Comparison of ENCODE assay signal across 21 cellular contexts in the genomic region with DNA sequence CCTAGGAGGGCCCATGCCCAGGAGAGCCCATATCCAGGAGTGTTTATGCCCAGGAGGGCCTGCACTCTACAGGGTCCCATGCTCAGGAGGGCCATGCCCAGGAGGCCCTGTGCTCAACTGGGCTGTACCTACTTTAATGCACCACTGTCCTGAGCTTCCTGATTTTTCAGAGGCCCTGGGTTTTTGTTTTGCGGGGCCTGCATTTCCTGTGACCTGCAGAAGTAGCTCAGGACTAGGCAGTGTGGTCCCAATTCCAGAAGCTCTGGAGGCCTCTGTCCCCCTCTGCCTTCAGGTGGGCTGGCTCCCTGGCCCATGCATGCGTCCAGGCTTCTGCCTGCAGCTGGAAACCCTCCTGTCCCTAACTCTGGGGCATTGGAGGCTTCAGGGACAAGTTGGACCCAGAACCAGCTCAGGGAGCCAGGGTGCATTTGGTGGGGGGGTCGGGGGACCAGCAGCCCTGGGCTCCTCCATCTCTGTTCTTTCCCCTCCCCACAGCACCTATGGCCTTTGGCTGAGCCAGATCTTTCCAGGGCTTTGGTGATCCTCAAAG. TPM values are rescaled to one million over a fixed set of nuclear protein-coding genes. Genes with fewer than 3 reads are reported as not detected.
A peak's percentile ranks its signal among the peaks of the same experiment; 100 is the strongest.
DNase-seq lines count a peak whose midpoint lies in the region; ATAC-seq, FAIRE-seq and TF ChIP-seq lines count a peak whose summit lies in the region.
"Had no signal": no experiment of that assay in that cellular context is flagged by ENCODE, and none has a peak within 500 bp of the region (broad histone marks: within the 10 kb centered on the region; RNA-seq: fewer than 3 reads in every experiment).

No MANE protein-coding gene starts in this region.

- intact Hi-C loops in mucosa of descending colon (cut with DNase I, micrococcal nuclease): no loop called here
- intact Hi-C loops in tibial artery (cut with DNase I; ENCODE audit: low total_unique reads): no loop called here

- no peak for FAIRE-seq in urothelium cell line (lab: Jason Lieb, UNC)
- FAIRE-seq: G401.6 had no signal

- peak; percentile 30 for DNase-seq in activated effector memory CD4-positive, alpha-beta T cell treated with anti-CD3 and anti-CD28 coated beads, Interleukin-2, amount 50 U/mL, for 16 hours
- no peak for DNase-seq in activated effector memory CD4-positive, alpha-beta T cell treated with Interleukin-2 at 50 U/mL for 16 hours
- DNase-seq in ecto neural progenitor cell (ENCODE audit: low spot score) (peak; percentile 31), mucosa of descending colon (peak in 1 of 3 donors; percentile 14), tibial artery (peak; percentile 3 to 41), iPS-NIHi11 (ENCODE audit: low spot score) (no peak), urothelium cell line (ENCODE audit: low spot score) (no peak)
- DNase-seq: COR-L47, H9, MM.1S, NCI-H1092 treated with DMSO at 0.1 percent for 48 hours, NCI-H2081 treated with DMSO at 0.1 percent for 48 hours, NCI-H446 treated with DMSO at 0.1 percent for 48 hours, NCI-H69, OCI-M1, SIG-M5 had no signal

- TF ChIP-seq CTCF in mucosa of descending colon (IDR thresholded peaks at IDR 0.05): no peak
- TF ChIP-seq CTCF in tibial artery (IDR thresholded peaks at IDR 0.05): no peak

- H3K36me3 ChIP-seq in mucosa of descending colon (ENCODE audit: low read depth): no peaks in the 10 kb centered on the region
- peaks cover 0 to under 1% (median 0%) of the 10 kb centered on the region in 3 donors for H3K36me3 ChIP-seq in tibial artery

- H3K9me3 ChIP-seq in mucosa of descending colon: peaks cover 11% of the 10 kb centered on the region
- peaks cover 0 to 3% (median 0%) of the 10 kb centered on the region in 3 donors for H3K9me3 ChIP-seq in tibial artery

- H3K27me3 ChIP-seq in tibial artery: peaks cover 0 to 31% of the 10 kb centered on the region in 2 donors

- H3K27ac ChIP-seq in tibial artery: no peak overlapping the region

- H3K4me1 ChIP-seq in mucosa of descending colon (ENCODE audit: low read depth) (no peaks in the 10 kb centered on the region), tibial artery (no peaks in the 10 kb centered on the region)

- H3K4me3 ChIP-seq in mucosa of descending colon (no peak overlapping the region), tibial artery (no peak overlapping the region)

- peak; percentile 8 for ATAC-seq in mucosa of descending colon

RNA-seq across cellular contexts. Expression of a gene that starts 10.8 kb away (rescaled TPM):
- total RNA-seq in mucosa of descending colon: 100 to 1,000 TPM in 1 of 3 donors, 10 to 100 TPM in 2; 47.1 to 132 (median 76.8) TPM

RNA-seq across cellular contexts. Expression of a gene that starts 46.6 kb away (rescaled TPM):
- total RNA-seq in mucosa of descending colon: 1 to 10 TPM in 2 of 3 donors, under 1 TPM in 1; 0.16 to 10.0 (median 3.9) TPM
- total RNA-seq: A172, B cell, H9, LHCN-M2, RPMI7951 had no signal

RNA-seq across cellular contexts. Expression of a gene that starts 49.5 kb away (rescaled TPM):
- 10 to 100 TPM; 34.0 to 55.5 (median 40.4) TPM for total RNA-seq in mucosa of descending colon

RNA-seq across cellular contexts. Expression of a gene that starts 55.6 kb away (rescaled TPM):
- total RNA-seq in mucosa of descending colon: 10 to 100 TPM in 1 of 3 donors, 1 to 10 TPM in 1, not detected in 1; 9.7 to 18.9 TPM
- total RNA-seq: A172, B cell, H9, LHCN-M2, RPMI7951 had no signal

Comparison
In these comparisons a context has a peak if more than half of its experiments do, and no peak if none do; other contexts are left out.
1. DNase-seq: peak in activated effector memory CD4-positive, alpha-beta T cell treated with anti-CD3 and anti-CD28 coated beads, Interleukin-2, amount 50 U/mL, for 16 hours (single experiment), ecto neural progenitor cell (single experiment) and tibial artery (2 of 2); none in activated effector memory CD4-positive, alpha-beta T cell treated with Interleukin-2 at 50 U/mL for 16 hours (single experiment), iPS-NIHi11 (single experiment) and urothelium cell line (single experiment).